In the genomic region with DNA sequence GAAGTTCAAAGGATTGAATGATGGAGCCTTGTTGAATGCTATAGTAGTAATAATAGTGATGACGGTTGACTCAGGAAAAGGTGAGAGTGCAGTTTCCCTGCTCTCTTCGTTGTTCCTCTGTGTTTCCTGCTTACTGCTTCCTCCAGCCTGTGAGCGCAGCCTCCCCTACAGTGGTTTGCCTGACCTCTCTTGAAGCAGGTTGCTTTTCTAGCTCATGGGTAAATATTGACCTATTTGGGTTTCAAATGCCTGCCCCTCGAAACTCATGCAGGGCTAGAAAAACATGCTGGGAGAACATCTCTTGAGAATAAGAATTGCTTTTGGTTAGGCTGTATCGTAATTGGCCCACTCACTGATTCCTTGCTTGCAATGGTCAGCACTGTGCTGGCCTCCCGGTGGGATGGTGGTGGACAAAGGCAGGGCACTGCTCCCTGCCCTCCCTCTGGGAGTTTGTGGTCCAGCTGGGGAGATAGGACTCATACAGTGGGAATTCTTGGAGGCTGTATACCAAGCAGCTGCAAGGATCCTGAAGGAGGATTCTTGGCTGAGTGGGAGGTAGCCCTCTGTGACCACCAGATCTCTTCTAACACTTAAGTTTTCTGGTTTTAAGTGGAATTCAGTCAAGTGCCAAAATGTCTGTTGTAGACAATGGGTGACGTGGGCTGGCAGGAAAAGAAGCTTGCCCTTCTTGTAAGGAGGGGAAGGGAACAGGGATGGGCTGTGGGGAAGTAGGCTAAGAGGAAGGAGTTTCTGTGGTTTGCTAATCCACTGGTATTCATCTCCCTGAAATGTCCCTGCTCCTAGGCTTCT, we compare ENCODE assay signal across 1 cellular context.
A peak's percentile ranks its signal among the peaks of the same experiment; 100 is the strongest.
TF ChIP-seq lines count a peak whose summit lies in the region.

No MANE protein-coding gene starts in this region.

TF ChIP-seq in HepG2, 621 proteins besides CTCF, POLR2A, EP300 and RAD21 (continued from another document and continues in another):
- TF ChIP-seq, protein P1, sequence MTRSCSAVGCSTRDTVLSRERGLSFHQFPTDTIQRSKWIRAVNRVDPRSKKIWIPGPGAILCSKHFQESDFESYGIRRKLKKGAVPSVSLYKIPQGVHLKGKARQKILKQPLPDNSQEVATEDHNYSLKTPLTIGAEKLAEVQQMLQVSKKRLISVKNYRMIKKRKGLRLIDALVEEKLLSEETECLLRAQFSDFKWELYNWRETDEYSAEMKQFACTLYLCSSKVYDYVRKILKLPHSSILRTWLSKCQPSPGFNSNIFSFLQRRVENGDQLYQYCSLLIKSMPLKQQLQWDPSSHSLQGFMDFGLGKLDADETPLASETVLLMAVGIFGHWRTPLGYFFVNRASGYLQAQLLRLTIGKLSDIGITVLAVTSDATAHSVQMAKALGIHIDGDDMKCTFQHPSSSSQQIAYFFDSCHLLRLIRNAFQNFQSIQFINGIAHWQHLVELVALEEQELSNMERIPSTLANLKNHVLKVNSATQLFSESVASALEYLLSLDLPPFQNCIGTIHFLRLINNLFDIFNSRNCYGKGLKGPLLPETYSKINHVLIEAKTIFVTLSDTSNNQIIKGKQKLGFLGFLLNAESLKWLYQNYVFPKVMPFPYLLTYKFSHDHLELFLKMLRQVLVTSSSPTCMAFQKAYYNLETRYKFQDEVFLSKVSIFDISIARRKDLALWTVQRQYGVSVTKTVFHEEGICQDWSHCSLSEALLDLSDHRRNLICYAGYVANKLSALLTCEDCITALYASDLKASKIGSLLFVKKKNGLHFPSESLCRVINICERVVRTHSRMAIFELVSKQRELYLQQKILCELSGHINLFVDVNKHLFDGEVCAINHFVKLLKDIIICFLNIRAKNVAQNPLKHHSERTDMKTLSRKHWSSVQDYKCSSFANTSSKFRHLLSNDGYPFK (CRISPR knock-in tag; IDR thresholded peaks at IDR 0.05; ENCODE audit: borderline replicate concordance) = peak; percentile 37; the same call in 1 of the 2 replicates
- peak; percentile 90; the same call in 1 of the 2 replicates for TF ChIP-seq ZNF292 (CRISPR knock-in tag; IDR thresholded peaks at IDR 0.05; ENCODE audit: borderline replicate concordance, low read depth)
- no peak for TF ChIP-seq KMT2B (CRISPR knock-in tag; IDR thresholded peaks at IDR 0.05)
- TF ChIP-seq, protein P2, sequence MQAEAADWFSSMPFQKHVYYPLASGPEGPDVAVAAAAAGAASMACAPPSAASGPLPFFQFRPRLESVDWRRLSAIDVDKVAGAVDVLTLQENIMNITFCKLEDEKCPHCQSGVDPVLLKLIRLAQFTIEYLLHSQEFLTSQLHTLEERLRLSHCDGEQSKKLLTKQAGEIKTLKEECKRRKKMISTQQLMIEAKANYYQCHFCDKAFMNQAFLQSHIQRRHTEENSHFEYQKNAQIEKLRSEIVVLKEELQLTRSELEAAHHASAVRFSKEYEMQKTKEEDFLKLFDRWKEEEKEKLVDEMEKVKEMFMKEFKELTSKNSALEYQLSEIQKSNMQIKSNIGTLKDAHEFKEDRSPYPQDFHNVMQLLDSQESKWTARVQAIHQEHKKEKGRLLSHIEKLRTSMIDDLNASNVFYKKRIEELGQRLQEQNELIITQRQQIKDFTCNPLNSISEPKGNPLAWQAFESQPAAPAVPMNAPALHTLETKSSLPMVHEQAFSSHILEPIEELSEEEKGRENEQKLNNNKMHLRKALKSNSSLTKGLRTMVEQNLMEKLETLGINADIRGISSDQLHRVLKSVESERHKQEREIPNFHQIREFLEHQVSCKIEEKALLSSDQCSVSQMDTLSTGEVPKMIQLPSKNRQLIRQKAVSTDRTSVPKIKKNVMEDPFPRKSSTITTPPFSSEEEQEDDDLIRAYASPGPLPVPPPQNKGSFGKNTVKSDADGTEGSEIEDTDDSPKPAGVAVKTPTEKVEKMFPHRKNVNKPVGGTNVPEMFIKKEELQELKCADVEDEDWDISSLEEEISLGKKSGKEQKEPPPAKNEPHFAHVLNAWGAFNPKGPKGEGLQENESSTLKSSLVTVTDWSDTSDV (CRISPR knock-in tag; IDR thresholded peaks at IDR 0.05) = no peak
- TF ChIP-seq ZNF615 (CRISPR knock-in tag; IDR thresholded peaks at IDR 0.05; ENCODE audit: borderline replicate concordance) = no peak
- TF ChIP-seq ONECUT2 (CRISPR knock-in tag; IDR thresholded peaks at IDR 0.05) = no peak
- TF ChIP-seq ZNF737 (CRISPR knock-in tag; IDR thresholded peaks at IDR 0.05; ENCODE audit: borderline replicate concordance) = no peak
- 0 out of 2 replicates have a peak, but pooled peaks have one; percentile 65 for TF ChIP-seq ZNF746 (CRISPR knock-in tag; IDR thresholded peaks at IDR 0.05)
- TF ChIP-seq ARNTL (CRISPR knock-in tag; IDR thresholded peaks at IDR 0.05) = peak; percentile 70
- TF ChIP-seq CEBPB (IDR thresholded peaks at IDR 0.05; ENCODE audit: borderline replicate concordance, low read depth, low read length) = no peak
- no peak for TF ChIP-seq ZNF776 (CRISPR knock-in tag; IDR thresholded peaks at IDR 0.05)
- TF ChIP-seq NAIF1 (CRISPR knock-in tag; IDR thresholded peaks at IDR 0.05; ENCODE audit: borderline replicate concordance) = no peak
- no peak for TF ChIP-seq FOXK2 (IDR thresholded peaks at IDR 0.05)
- no peak for TF ChIP-seq FIP1L1 (IDR thresholded peaks at IDR 0.05; ENCODE audit: borderline replicate concordance, insufficient read depth, low read depth, low read length)
- TF ChIP-seq EEA1 (CRISPR knock-in tag; IDR thresholded peaks at IDR 0.05; ENCODE audit: borderline replicate concordance) = no peak
- no peak for TF ChIP-seq ZNF207 (IDR thresholded peaks at IDR 0.05; ENCODE audit: borderline replicate concordance)
- no peak for TF ChIP-seq ZFAT (CRISPR knock-in tag; conservative IDR thresholded peaks at IDR 0.05)
- no peak for TF ChIP-seq NKX3-1 (CRISPR knock-in tag; IDR thresholded peaks at IDR 0.05)
- TF ChIP-seq, protein P3, sequence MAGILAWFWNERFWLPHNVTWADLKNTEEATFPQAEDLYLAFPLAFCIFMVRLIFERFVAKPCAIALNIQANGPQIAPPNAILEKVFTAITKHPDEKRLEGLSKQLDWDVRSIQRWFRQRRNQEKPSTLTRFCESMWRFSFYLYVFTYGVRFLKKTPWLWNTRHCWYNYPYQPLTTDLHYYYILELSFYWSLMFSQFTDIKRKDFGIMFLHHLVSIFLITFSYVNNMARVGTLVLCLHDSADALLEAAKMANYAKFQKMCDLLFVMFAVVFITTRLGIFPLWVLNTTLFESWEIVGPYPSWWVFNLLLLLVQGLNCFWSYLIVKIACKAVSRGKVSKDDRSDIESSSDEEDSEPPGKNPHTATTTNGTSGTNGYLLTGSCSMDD (CRISPR knock-in tag; IDR thresholded peaks at IDR 0.05) = no peak
- TF ChIP-seq, protein P4, sequence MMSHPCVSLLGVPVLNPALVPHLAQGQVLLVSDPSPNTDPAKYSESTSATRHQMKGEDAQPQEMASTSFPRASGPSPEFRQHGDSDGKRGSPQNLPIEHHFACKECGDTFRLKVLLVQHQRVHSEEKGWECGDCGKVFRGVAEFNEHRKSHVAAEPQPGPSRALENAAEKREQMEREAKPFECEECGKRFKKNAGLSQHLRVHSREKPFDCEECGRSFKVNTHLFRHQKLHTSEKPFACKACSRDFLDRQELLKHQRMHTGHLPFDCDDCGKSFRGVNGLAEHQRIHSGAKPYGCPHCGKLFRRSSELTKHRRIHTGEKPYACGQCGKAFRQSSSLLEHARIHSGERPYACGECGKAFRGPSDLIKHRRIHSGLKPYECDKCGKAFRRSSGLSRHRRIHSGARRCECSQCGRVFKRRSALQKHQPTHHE (CRISPR knock-in tag; IDR thresholded peaks at IDR 0.05; ENCODE audit: borderline replicate concordance) = no peak
- peak; percentile 72 for TF ChIP-seq FOXA1 (IDR thresholded peaks at IDR 0.05)
- TF ChIP-seq FOXA1 (CRISPR knock-in tag; IDR thresholded peaks at IDR 0.05) = peak; percentile 83
- no peak for TF ChIP-seq PTBP1 (IDR thresholded peaks at IDR 0.05; ENCODE audit: low read depth, low read length, poor library complexity, severe bottlenecking)
- no peak for TF ChIP-seq ZNF335 (CRISPR knock-in tag; IDR thresholded peaks at IDR 0.05)
- TF ChIP-seq, protein P5, sequence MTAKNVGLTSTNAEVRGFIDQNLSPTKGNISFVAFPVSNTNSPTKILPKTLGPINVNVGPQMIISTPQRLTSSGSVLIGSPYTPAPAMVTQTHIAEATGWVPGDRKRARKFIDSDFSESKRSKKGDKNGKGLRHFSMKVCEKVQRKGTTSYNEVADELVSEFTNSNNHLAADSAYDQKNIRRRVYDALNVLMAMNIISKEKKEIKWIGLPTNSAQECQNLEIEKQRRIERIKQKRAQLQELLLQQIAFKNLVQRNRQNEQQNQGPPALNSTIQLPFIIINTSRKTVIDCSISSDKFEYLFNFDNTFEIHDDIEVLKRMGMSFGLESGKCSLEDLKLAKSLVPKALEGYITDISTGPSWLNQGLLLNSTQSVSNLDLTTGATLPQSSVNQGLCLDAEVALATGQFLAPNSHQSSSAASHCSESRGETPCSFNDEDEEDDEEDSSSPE (CRISPR knock-in tag; IDR thresholded peaks at IDR 0.05) = no peak; the same call in 1 of the 2 replicates
- TF ChIP-seq, protein P6, sequence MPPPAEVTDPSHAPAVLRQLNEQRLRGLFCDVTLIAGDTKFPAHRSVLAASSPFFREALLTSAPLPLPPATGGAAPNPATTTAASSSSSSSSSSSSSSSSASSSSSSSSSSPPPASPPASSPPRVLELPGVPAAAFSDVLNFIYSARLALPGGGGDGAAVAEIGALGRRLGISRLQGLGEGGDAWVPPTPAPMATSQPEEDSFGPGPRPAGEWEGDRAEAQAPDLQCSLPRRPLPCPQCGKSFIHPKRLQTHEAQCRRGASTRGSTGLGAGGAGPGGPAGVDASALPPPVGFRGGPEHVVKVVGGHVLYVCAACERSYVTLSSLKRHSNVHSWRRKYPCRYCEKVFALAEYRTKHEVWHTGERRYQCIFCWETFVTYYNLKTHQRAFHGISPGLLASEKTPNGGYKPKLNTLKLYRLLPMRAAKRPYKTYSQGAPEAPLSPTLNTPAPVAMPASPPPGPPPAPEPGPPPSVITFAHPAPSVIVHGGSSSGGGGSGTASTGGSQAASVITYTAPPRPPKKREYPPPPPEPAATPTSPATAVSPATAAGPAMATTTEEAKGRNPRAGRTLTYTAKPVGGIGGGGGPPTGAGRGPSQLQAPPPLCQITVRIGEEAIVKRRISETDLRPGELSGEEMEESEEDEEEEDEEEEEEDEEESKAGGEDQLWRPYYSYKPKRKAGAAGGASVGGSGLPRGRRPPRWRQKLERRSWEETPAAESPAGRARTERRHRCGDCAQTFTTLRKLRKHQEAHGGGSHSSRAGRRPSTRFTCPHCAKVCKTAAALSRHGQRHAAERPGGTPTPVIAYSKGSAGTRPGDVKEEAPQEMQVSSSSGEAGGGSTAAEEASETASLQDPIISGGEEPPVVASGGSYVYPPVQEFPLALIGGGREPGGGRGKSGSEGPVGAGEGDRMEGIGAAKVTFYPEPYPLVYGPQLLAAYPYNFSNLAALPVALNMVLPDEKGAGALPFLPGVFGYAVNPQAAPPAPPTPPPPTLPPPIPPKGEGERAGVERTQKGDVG (CRISPR knock-in tag; IDR thresholded peaks at IDR 0.05; ENCODE audit: borderline replicate concordance) = peak; percentile 79; the same call in 1 of the 2 replicates
- TF ChIP-seq, protein P7, sequence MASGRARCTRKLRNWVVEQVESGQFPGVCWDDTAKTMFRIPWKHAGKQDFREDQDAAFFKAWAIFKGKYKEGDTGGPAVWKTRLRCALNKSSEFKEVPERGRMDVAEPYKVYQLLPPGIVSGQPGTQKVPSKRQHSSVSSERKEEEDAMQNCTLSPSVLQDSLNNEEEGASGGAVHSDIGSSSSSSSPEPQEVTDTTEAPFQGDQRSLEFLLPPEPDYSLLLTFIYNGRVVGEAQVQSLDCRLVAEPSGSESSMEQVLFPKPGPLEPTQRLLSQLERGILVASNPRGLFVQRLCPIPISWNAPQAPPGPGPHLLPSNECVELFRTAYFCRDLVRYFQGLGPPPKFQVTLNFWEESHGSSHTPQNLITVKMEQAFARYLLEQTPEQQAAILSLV (CRISPR knock-in tag; IDR thresholded peaks at IDR 0.05; ENCODE audit: borderline replicate concordance) = peak; percentile 80; the same call in 1 of the 2 replicates
- TF ChIP-seq, protein P8, sequence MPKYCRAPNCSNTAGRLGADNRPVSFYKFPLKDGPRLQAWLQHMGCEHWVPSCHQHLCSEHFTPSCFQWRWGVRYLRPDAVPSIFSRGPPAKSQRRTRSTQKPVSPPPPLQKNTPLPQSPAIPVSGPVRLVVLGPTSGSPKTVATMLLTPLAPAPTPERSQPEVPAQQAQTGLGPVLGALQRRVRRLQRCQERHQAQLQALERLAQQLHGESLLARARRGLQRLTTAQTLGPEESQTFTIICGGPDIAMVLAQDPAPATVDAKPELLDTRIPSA (CRISPR knock-in tag; IDR thresholded peaks at IDR 0.05; ENCODE audit: borderline replicate concordance) = no peak
- no peak for TF ChIP-seq ZNF570 (CRISPR knock-in tag; IDR thresholded peaks at IDR 0.05; ENCODE audit: borderline replicate concordance)
- TF ChIP-seq, protein P9, sequence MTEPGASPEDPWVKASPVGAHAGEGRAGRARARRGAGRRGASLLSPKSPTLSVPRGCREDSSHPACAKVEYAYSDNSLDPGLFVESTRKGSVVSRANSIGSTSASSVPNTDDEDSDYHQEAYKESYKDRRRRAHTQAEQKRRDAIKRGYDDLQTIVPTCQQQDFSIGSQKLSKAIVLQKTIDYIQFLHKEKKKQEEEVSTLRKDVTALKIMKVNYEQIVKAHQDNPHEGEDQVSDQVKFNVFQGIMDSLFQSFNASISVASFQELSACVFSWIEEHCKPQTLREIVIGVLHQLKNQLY (CRISPR knock-in tag; IDR thresholded peaks at IDR 0.05) = peak; percentile 52; the same call in 1 of the 2 replicates
- TF ChIP-seq ZNF558 (CRISPR knock-in tag; IDR thresholded peaks at IDR 0.05; ENCODE audit: borderline replicate concordance) = no peak
- peak; percentile 85 for TF ChIP-seq NR2F6 (IDR thresholded peaks at IDR 0.05)
- peak; percentile 90 for TF ChIP-seq NR2F6 (CRISPR knock-in tag; IDR thresholded peaks at IDR 0.05)
- TF ChIP-seq, protein P10, sequence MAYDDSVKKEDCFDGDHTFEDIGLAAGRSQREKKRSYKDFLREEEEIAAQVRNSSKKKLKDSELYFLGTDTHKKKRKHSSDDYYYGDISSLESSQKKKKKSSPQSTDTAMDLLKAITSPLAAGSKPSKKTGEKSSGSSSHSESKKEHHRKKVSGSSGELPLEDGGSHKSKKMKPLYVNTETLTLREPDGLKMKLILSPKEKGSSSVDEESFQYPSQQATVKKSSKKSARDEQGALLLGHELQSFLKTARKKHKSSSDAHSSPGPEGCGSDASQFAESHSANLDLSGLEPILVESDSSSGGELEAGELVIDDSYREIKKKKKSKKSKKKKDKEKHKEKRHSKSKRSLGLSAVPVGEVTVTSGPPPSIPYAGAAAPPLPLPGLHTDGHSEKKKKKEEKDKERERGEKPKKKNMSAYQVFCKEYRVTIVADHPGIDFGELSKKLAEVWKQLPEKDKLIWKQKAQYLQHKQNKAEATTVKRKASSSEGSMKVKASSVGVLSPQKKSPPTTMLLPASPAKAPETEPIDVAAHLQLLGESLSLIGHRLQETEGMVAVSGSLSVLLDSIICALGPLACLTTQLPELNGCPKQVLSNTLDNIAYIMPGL (CRISPR knock-in tag; IDR thresholded peaks at IDR 0.05; ENCODE audit: borderline replicate concordance in 1 of 2, low read depth in 1 of 2) = peak; percentile 37 to 45; a peak in 1 of 4 replicates
- no peak for TF ChIP-seq ZFP1 (CRISPR knock-in tag; IDR thresholded peaks at IDR 0.05)
- no peak; the same call in 1 of the 2 replicates for TF ChIP-seq ZNF331 (CRISPR knock-in tag; IDR thresholded peaks at IDR 0.05)
- no peak for TF ChIP-seq PHF20 (CRISPR knock-in tag; IDR thresholded peaks at IDR 0.05)
- no peak for TF ChIP-seq MTA3 (CRISPR knock-in tag; IDR thresholded peaks at IDR 0.05)
- no peak for TF ChIP-seq SCMH1 (CRISPR knock-in tag; IDR thresholded peaks at IDR 0.05; ENCODE audit: borderline replicate concordance)
- no peak for TF ChIP-seq PRMT3 (CRISPR knock-in tag; IDR thresholded peaks at IDR 0.05; ENCODE audit: borderline replicate concordance, low read depth)
- no peak for TF ChIP-seq ZNF326 (CRISPR knock-in tag; IDR thresholded peaks at IDR 0.05; ENCODE audit: borderline replicate concordance)
- TF ChIP-seq ZSCAN29 (CRISPR knock-in tag; conservative IDR thresholded peaks at IDR 0.05) = no peak
- no peak for TF ChIP-seq ZNF775 (CRISPR knock-in tag; IDR thresholded peaks at IDR 0.05; ENCODE audit: borderline replicate concordance)
